In genomic region chr3:156290917-156291268, GRCh38 we compare ENCODE assay signal across 10 cellular contexts.
DNase-seq lines count a peak whose midpoint lies in the region; ATAC-seq and TF ChIP-seq lines count a peak whose summit lies in the region.
"Had no signal": no experiment of that assay in that cellular context is flagged by ENCODE, and none has a peak within 500 bp of the region (broad histone marks: within the 10 kb centered on the region; RNA-seq: fewer than 3 reads in every experiment).

No MANE protein-coding gene starts in this region.

- ATAC-seq in SK-N-SH treated with all-trans-retinoic acid at 6 μM for 48 hours (peak; percentile 62), HG02981 (IDR thresholded peaks at IDR 0.05; ENCODE audit: unreplicated experiment) (no peak)
- no peak for ATAC-seq in stimulated activated naive CD8-positive, alpha-beta T cell treated with anti-CD3 and anti-CD28 coated beads, Interleukin-15, Interleukin-2, amounts not matched to agents 100 U/mL and 50 U/mL, for 24 hours

- H2AFZ ChIP-seq in GM23248, result peak overlapping the region; percentile 71; the same call in 1 of the 2 replicates

- peak overlapping the region; percentile 67 for H3K4me2 ChIP-seq in GM23248 (ENCODE audit: unreplicated experiment)

- H3K4me3 ChIP-seq in GM23248, result peak overlapping the region; percentile 62
- peak overlapping the region; percentile 18; the same call in 1 of the 2 replicates for H3K4me3 ChIP-seq in iPS DF 6.9 (ENCODE audit: low read length)
- peak overlapping the region in 2 of 3 donors; percentile 6 to 40 for H3K4me3 ChIP-seq in skeletal muscle tissue (ENCODE audit: low read length in 3 of 3)

- H3K27me3 ChIP-seq in GM23248 (replicated peaks; ENCODE audit: insufficient read depth), result peaks cover 45% of the 10 kb centered on the region
- peaks cover 19% of the 10 kb centered on the region; the same call in 1 of the 2 replicates for H3K27me3 ChIP-seq in iPS DF 6.9 (ENCODE audit: control insufficient read depth, insufficient read depth, low read length)
- H3K27me3 ChIP-seq in skeletal muscle tissue (ENCODE audit: control insufficient read depth in 3 of 3, insufficient read depth in 3 of 3, low read length in 3 of 3), result peaks cover 23 to 37% (median 34%) of the 10 kb centered on the region in 3 donors

- H3K9ac ChIP-seq in GM23248 (no peak overlapping the region), skeletal muscle tissue (ENCODE audit: low read depth in 1 of 3, low read length in 3 of 3) (no peak overlapping the region)

- 9 to 10% methylated on average over 11 of the region's 11 CpGs for WGBS in GM23248 (ENCODE audit: low coverage in 1 of 2, low lambda C conversion rate in 2 of 2, missing lambda C conversion rate in 2 of 2), 2 experiments
- no CpG with 5 or more reads among the region's 11 CpGs for WGBS in iPS DF 6.9 (ENCODE audit: insufficient coverage, insufficient read length)

- no peaks in the 10 kb centered on the region for H3K9me2 ChIP-seq in GM23248 (ENCODE audit: insufficient read depth)

- H4K20me1 ChIP-seq in GM23248 (ENCODE audit: insufficient read depth), result no peaks in the 10 kb centered on the region

- DNase-seq in GM23248, result no peak
- no peak for DNase-seq in iPS DF 6.9 (ENCODE audit: low read depth, low spot score)
- DNase-seq in stimulated activated naive CD8-positive, alpha-beta T cell treated with anti-CD3 and anti-CD28 coated beads, Interleukin-15, Interleukin-2, amounts not matched to agents 100 U/mL and 50 U/mL, for 24 hours, result no peak
- DNase-seq in SHP77 treated with DMSO at 0.1 percent for 48 hours (lab: John Stamatoyannopoulos, UW), result no peak
- no peak for DNase-seq in T-helper 2 cell
- DNase-seq: DND-41, small intestine had no signal

- no peaks in the 10 kb centered on the region for H3F3A ChIP-seq in GM23248 (ENCODE audit: insufficient read depth)

- H3K4me1 ChIP-seq in GM23248 (ENCODE audit: insufficient read depth), result 0 out of 2 replicates have a peak, but pooled peaks cover 2% of the 10 kb centered on the region
- H3K4me1 ChIP-seq in iPS DF 6.9 (ENCODE audit: control insufficient read depth, insufficient read depth, low read length), result no peaks in the 10 kb centered on the region
- H3K4me1 ChIP-seq in skeletal muscle tissue (ENCODE audit: control insufficient read depth in 3 of 3, insufficient read depth in 3 of 3, low read length in 3 of 3), result peaks cover 5 to 11% (median 7%) of the 10 kb centered on the region in 3 donors

- no peaks in the 10 kb centered on the region for H3K9me3 ChIP-seq in GM23248 (ENCODE audit: low read depth)
- H3K9me3 ChIP-seq in iPS DF 6.9 (ENCODE audit: control insufficient read depth, insufficient read depth, low read length), result no peaks in the 10 kb centered on the region
- H3K9me3 ChIP-seq in skeletal muscle tissue (ENCODE audit: control insufficient read depth in 3 of 3, low read length in 3 of 3), result no peaks in the 10 kb centered on the region

- H3K27ac ChIP-seq in GM23248 (no peak overlapping the region), iPS DF 6.9 (ENCODE audit: low read length) (no peak overlapping the region), skeletal muscle tissue (ENCODE audit: low read depth, low read length) (no peak overlapping the region)

- in situ Hi-C loops in GM23248 (cut with MboI), result no loop called here

- H3K79me2 ChIP-seq in GM23248 (ENCODE audit: insufficient read depth), result no peaks in the 10 kb centered on the region

- H3K36me3 ChIP-seq in GM23248 (ENCODE audit: low read depth) (no peaks in the 10 kb centered on the region), iPS DF 6.9 (ENCODE audit: control insufficient read depth, insufficient read depth, low read length) (no peaks in the 10 kb centered on the region), skeletal muscle tissue (ENCODE audit: control insufficient read depth in 3 of 3, insufficient read depth in 3 of 3, low read length in 3 of 3) (no peaks in the 10 kb centered on the region)

TF ChIP-seq in SK-N-SH treated with all-trans-retinoic acid at 6 μM for 48 hours, 23 proteins besides CTCF, POLR2A, EP300 and RAD21:
- no peak for TF ChIP-seq CSDC2 (CRISPR knock-in tag; IDR thresholded peaks at IDR 0.05)
- no peak for TF ChIP-seq ZFP3 (CRISPR knock-in tag; IDR thresholded peaks at IDR 0.05)
- TF ChIP-seq TOX (CRISPR knock-in tag; IDR thresholded peaks at IDR 0.05; ENCODE audit: borderline replicate concordance), result no peak
- TF ChIP-seq, protein P1, sequence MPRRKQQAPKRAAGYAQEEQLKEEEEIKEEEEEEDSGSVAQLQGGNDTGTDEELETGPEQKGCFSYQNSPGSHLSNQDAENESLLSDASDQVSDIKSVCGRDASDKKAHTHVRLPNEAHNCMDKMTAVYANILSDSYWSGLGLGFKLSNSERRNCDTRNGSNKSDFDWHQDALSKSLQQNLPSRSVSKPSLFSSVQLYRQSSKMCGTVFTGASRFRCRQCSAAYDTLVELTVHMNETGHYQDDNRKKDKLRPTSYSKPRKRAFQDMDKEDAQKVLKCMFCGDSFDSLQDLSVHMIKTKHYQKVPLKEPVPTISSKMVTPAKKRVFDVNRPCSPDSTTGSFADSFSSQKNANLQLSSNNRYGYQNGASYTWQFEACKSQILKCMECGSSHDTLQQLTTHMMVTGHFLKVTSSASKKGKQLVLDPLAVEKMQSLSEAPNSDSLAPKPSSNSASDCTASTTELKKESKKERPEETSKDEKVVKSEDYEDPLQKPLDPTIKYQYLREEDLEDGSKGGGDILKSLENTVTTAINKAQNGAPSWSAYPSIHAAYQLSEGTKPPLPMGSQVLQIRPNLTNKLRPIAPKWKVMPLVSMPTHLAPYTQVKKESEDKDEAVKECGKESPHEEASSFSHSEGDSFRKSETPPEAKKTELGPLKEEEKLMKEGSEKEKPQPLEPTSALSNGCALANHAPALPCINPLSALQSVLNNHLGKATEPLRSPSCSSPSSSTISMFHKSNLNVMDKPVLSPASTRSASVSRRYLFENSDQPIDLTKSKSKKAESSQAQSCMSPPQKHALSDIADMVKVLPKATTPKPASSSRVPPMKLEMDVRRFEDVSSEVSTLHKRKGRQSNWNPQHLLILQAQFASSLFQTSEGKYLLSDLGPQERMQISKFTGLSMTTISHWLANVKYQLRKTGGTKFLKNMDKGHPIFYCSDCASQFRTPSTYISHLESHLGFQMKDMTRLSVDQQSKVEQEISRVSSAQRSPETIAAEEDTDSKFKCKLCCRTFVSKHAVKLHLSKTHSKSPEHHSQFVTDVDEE (CRISPR knock-in tag; IDR thresholded peaks at IDR 0.05), result no peak
- no peak for TF ChIP-seq GLIS3 (CRISPR knock-in tag; IDR thresholded peaks at IDR 0.05)
- TF ChIP-seq ISL1 (CRISPR knock-in tag; IDR thresholded peaks at IDR 0.05), result no peak
- no peak for TF ChIP-seq ZNF8 (CRISPR knock-in tag; IDR thresholded peaks at IDR 0.05)
- TF ChIP-seq, protein P2, sequence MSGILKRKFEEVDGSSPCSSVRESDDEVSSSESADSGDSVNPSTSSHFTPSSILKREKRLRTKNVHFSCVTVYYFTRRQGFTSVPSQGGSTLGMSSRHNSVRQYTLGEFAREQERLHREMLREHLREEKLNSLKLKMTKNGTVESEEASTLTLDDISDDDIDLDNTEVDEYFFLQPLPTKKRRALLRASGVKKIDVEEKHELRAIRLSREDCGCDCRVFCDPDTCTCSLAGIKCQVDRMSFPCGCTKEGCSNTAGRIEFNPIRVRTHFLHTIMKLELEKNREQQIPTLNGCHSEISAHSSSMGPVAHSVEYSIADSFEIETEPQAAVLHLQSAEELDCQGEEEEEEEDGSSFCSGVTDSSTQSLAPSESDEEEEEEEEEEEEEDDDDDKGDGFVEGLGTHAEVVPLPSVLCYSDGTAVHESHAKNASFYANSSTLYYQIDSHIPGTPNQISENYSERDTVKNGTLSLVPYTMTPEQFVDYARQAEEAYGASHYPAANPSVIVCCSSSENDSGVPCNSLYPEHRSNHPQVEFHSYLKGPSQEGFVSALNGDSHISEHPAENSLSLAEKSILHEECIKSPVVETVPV (CRISPR knock-in tag; IDR thresholded peaks at IDR 0.05), result no peak
- no peak for TF ChIP-seq OSR1 (CRISPR knock-in tag; IDR thresholded peaks at IDR 0.05)
- TF ChIP-seq ESRRG (CRISPR knock-in tag; IDR thresholded peaks at IDR 0.05), result no peak
